22 cellular contexts compared by ENCODE assay signal in the genomic region with DNA sequence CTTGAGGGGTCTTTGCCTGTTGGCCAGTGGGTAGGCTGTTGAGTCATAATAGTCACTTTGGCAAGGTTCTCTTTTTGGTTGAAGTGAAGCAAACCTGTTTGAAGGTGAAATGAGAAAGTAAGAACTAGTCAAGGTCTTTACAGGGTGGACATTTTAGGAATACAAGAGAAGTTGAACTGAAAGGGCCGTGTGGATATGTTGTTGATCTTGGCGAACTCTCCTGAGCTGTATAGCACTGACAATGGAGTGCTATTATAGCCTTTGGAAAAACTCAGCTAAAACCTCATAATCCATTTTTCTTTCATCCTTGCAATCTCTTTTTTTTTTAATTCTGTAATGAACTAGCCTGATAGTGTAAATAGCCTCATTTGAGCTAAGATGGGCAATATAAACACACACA.
"Had no signal": no experiment of that assay in that cellular context is flagged by ENCODE, and none has a peak within 500 bp of the region (broad histone marks: within the 10 kb centered on the region; RNA-seq: fewer than 3 reads in every experiment).

No MANE protein-coding gene starts in this region.

- H3K9me3 Mint-ChIP-seq: dendritic cell treated with granulocyte-macrophage colony-stimulating factor and Interleukin-4, amounts not matched to agents 40 ng/mL and 50 ng/mL, for 4 days; natural killer cell had no signal

- H3K27me3 Mint-ChIP-seq: dendritic cell treated with granulocyte-macrophage colony-stimulating factor and Interleukin-4, amounts not matched to agents 40 ng/mL and 50 ng/mL, for 4 days had no signal

- H3K27ac Mint-ChIP-seq: dendritic cell treated with granulocyte-macrophage colony-stimulating factor and Interleukin-4, amounts not matched to agents 40 ng/mL and 50 ng/mL, for 4 days; natural killer cell had no signal

- H3K27me3 ChIP-seq: hepatocyte, right lobe of liver, spleen, stomach, transverse colon had no signal

- DNase-seq: cerebellar nuclear complex; erythroblast; foreskin melanocyte; head of caudate nucleus; left colon; mammary epithelial cell; natural killer cell; psoas muscle; retina; right lobe of liver; spleen; stimulated activated CD4-positive, alpha-beta T cell treated with anti-CD3 and anti-CD28 coated beads, Interleukin-15, amount 100 ng/mL, for 24 hours; stimulated activated CD4-positive, alpha-beta T cell treated with anti-CD3 and anti-CD28 coated beads, Interleukin-1b, Interleukin-23, amount 100 ng/mL, for 48 hours; stimulated activated CD4-positive, alpha-beta T cell treated with anti-CD3 and anti-CD28 coated beads, Interleukin-4, amount 100 ng/mL, for 4 hours; stimulated activated naive CD4-positive, alpha-beta T cell; stomach; substantia nigra; transverse colon had no signal

- H3K4me1 ChIP-seq: psoas muscle, right lobe of liver, spleen had no signal

- H3K4me3 Mint-ChIP-seq: dendritic cell treated with granulocyte-macrophage colony-stimulating factor and Interleukin-4, amounts not matched to agents 40 ng/mL and 50 ng/mL, for 4 days; natural killer cell had no signal

- H3K4me1 Mint-ChIP-seq: natural killer cell had no signal

- H3K36me3 ChIP-seq: right lobe of liver, spleen, stomach, thoracic aorta, transverse colon had no signal

- ATAC-seq: natural killer cell, psoas muscle, right lobe of liver had no signal

- H3K79me2 ChIP-seq: hepatocyte had no signal

- H3K9me3 ChIP-seq: mucosa of descending colon, psoas muscle, right lobe of liver, spleen, stomach, thoracic aorta, transverse colon had no signal

- H3K36me3 Mint-ChIP-seq: natural killer cell had no signal

- H3K27ac ChIP-seq: hepatocyte, psoas muscle, right lobe of liver, thoracic aorta had no signal

- H3K4me3 ChIP-seq: hepatocyte, mucosa of descending colon, psoas muscle, right lobe of liver, spleen, stomach, thoracic aorta, transverse colon had no signal
